ENCODE assay signal across 15 cellular contexts in the genomic region with DNA sequence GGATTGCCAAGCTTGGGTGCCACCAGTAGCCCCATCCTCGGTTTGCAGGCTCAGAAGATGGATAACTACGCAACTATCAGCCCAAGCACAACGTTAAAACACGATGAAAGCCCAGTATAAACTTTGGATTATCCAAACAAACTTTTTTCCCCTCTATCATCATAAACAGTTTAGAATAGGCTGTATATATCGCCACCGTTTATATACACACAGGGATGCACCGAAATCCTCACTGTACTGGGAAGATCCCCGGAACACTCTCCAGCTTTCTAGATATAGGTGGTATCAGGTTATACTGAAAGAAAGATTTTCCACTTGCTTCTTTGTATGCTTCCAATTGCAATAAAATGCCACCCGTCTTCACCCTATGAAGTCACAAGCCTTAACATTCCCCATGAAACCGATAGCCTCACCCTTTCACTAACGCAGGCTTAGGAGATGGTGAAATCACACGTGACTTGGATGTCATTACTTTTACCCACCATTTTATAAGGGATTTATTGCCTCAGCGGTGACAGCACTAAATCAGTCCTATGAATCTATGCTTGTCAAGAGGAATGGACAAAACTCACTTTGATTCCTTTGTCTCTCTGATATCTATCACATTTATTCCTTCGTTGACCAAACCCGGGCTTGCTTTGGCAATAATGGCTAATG.
A peak's percentile ranks its signal among the peaks of the same experiment; 100 is the strongest.
DNase-seq lines count a peak whose midpoint lies in the region; ATAC-seq, FAIRE-seq and TF ChIP-seq lines count a peak whose summit lies in the region.
"Had no signal": no experiment of that assay in that cellular context is flagged by ENCODE, and none has a peak within 500 bp of the region (broad histone marks: within the 10 kb centered on the region; RNA-seq: fewer than 3 reads in every experiment).

No MANE protein-coding gene starts in this region.

- TF ChIP-seq CTCF in dorsolateral prefrontal cortex (IDR thresholded peaks at IDR 0.05 in 54 of 56, conservative IDR thresholded peaks at IDR 0.05 in 2 of 56; ENCODE audit: low read depth in 1 of 56, partially characterized antibody in 56 of 56), result peak in 21 of 56 donors; percentile 7 to 55 (median 22)
- no peak for TF ChIP-seq CTCF in D721Med (IDR thresholded peaks at IDR 0.05; ENCODE audit: insufficient read depth, missing control alignments)
- TF ChIP-seq CTCF in osteocyte (IDR thresholded peaks at IDR 0.05), result no peak

- FAIRE-seq in D721Med (lab: Jason Lieb, UNC), result no peak
- FAIRE-seq: kidney had no signal

- intact Hi-C loops in dorsolateral prefrontal cortex (cut with DNase I), result loop anchor here (5.0 to 10.0 kb wide), 4 partner anchors 70 to 590 kb away; no protein-coding TSS in a partner anchor

- H3K9me3 Mint-ChIP-seq in activated naive CD8-positive, alpha-beta T cell (ENCODE audit: low read depth), result peaks cover 12% of the 10 kb centered on the region
- peaks cover 15% of the 10 kb centered on the region for H3K9me3 Mint-ChIP-seq in activated naive CD8-positive, alpha-beta T cell treated with anti-CD3 and anti-CD28 coated beads, Interleukin-2, amount 50 U/mL, for 24 hours
- H3K9me3 Mint-ChIP-seq in natural killer cell treated with Interleukin-12 subunit alpha and Interleukin-12 subunit beta and Interleukin-15 and Interleukin-18, amount 100 ng/mL, for 72 hours, result peaks cover 4% of the 10 kb centered on the region
- no peaks in the 10 kb centered on the region for H3K9me3 Mint-ChIP-seq in osteocyte (ENCODE audit: unreplicated experiment)
- H3K9me3 Mint-ChIP-seq: activated T-helper 17 cell treated with anti-CD3 and anti-CD28 coated beads, Interleukin-2, amount 50 U/mL, for 72 hours; WTC11 had no signal

- no peaks in the 10 kb centered on the region for H3K27me3 ChIP-seq in dorsolateral prefrontal cortex

- H3K27ac Mint-ChIP-seq in activated naive CD8-positive, alpha-beta T cell, result peak overlapping the region; percentile 83
- no peak overlapping the region for H3K27ac Mint-ChIP-seq in activated naive CD8-positive, alpha-beta T cell treated with anti-CD3 and anti-CD28 coated beads, Interleukin-2, amount 50 U/mL, for 24 hours
- H3K27ac Mint-ChIP-seq in natural killer cell treated with Interleukin-12 subunit alpha and Interleukin-12 subunit beta and Interleukin-15 and Interleukin-18, amount 100 ng/mL, for 72 hours, result peak overlapping the region; percentile 95 to 98
- no peak overlapping the region for H3K27ac Mint-ChIP-seq in osteocyte (ENCODE audit: unreplicated experiment)
- H3K27ac Mint-ChIP-seq: activated T-helper 17 cell treated with anti-CD3 and anti-CD28 coated beads, Interleukin-2, amount 50 U/mL, for 72 hours; memory B cell; WTC11 had no signal

- DNase-seq in activated naive CD8-positive, alpha-beta T cell treated with anti-CD3 and anti-CD28 coated beads, Interleukin-2, amount 50 U/mL, for 24 hours, result no peak
- DNase-seq in dorsolateral prefrontal cortex, result no peak
- no peak for DNase-seq in natural killer cell treated with Interleukin-12 subunit alpha and Interleukin-12 subunit beta and Interleukin-15 and Interleukin-18, amount 100 ng/mL, for 72 hours (ENCODE audit: low spot score)
- DNase-seq in anterior cingulate cortex (lab: John Stamatoyannopoulos, UW), result no peak
- no peak for DNase-seq in D721Med (ENCODE audit: insufficient read length, low spot score)
- DNase-seq in osteocyte (ENCODE audit: extremely low spot score, unreplicated experiment), result no peak
- DNase-seq: DMS53; PC-9; stimulated activated CD4-positive, alpha-beta T cell treated with anti-CD3 and anti-CD28 coated beads, Interleukin-12 subunit alpha, Interleukin-12 subunit beta, amount 100 ng/mL, for 4 hours had no signal

- H3K4me1 Mint-ChIP-seq in activated naive CD8-positive, alpha-beta T cell (ENCODE audit: low read depth), result peaks cover 68% of the 10 kb centered on the region
- H3K4me1 Mint-ChIP-seq in activated naive CD8-positive, alpha-beta T cell treated with anti-CD3 and anti-CD28 coated beads, Interleukin-2, amount 50 U/mL, for 24 hours, result peaks cover 89% of the 10 kb centered on the region
- peaks cover 72 to 77% of the 10 kb centered on the region in 2 donors for H3K4me1 Mint-ChIP-seq in natural killer cell treated with Interleukin-12 subunit alpha and Interleukin-12 subunit beta and Interleukin-15 and Interleukin-18, amount 100 ng/mL, for 72 hours (ENCODE audit: low read depth in 2 of 2)
- H3K4me1 Mint-ChIP-seq in osteocyte (ENCODE audit: unreplicated experiment), result peaks cover 13% of the 10 kb centered on the region

- no peak overlapping the region for H3K4me3 Mint-ChIP-seq in activated naive CD8-positive, alpha-beta T cell
- no peak overlapping the region for H3K4me3 Mint-ChIP-seq in activated naive CD8-positive, alpha-beta T cell treated with anti-CD3 and anti-CD28 coated beads, Interleukin-2, amount 50 U/mL, for 24 hours
- peak overlapping the region; percentile 2 for H3K4me3 Mint-ChIP-seq in natural killer cell treated with Interleukin-12 subunit alpha and Interleukin-12 subunit beta and Interleukin-15 and Interleukin-18, amount 100 ng/mL, for 72 hours
- H3K4me3 Mint-ChIP-seq in osteocyte (ENCODE audit: unreplicated experiment), result no peak overlapping the region
- H3K4me3 Mint-ChIP-seq: activated T-helper 17 cell treated with anti-CD3 and anti-CD28 coated beads, Interleukin-2, amount 50 U/mL, for 72 hours; memory B cell; WTC11 had no signal

- no peak for ATAC-seq in activated naive CD8-positive, alpha-beta T cell treated with anti-CD3 and anti-CD28 coated beads, Interleukin-2, amount 50 U/mL, for 24 hours
- no peak for ATAC-seq in natural killer cell treated with Interleukin-12 subunit alpha and Interleukin-12 subunit beta and Interleukin-15 and Interleukin-18, amount 100 ng/mL, for 72 hours
- ATAC-seq: activated T-helper 17 cell treated with anti-CD3 and anti-CD28 coated beads, Interleukin-2, amount 50 U/mL, for 72 hours had no signal

- peak overlapping the region in 8 of 59 donors; percentile 2 to 41 (median 28) for H3K27ac ChIP-seq in dorsolateral prefrontal cortex
- H3K27ac ChIP-seq: KMS-11, PC-9 had no signal

- peaks cover 5% of the 10 kb centered on the region for H3K36me3 Mint-ChIP-seq in activated naive CD8-positive, alpha-beta T cell
- H3K36me3 Mint-ChIP-seq in activated naive CD8-positive, alpha-beta T cell treated with anti-CD3 and anti-CD28 coated beads, Interleukin-2, amount 50 U/mL, for 24 hours (ENCODE audit: low read depth), result peaks cover 21% of the 10 kb centered on the region
- peaks cover 14% of the 10 kb centered on the region for H3K36me3 Mint-ChIP-seq in natural killer cell treated with Interleukin-12 subunit alpha and Interleukin-12 subunit beta and Interleukin-15 and Interleukin-18, amount 100 ng/mL, for 72 hours
- H3K36me3 Mint-ChIP-seq in osteocyte (ENCODE audit: unreplicated experiment), result no peaks in the 10 kb centered on the region
- H3K36me3 Mint-ChIP-seq: memory B cell, WTC11 had no signal

- H3K27me3 Mint-ChIP-seq in activated naive CD8-positive, alpha-beta T cell, result no peaks in the 10 kb centered on the region
- H3K27me3 Mint-ChIP-seq in activated naive CD8-positive, alpha-beta T cell treated with anti-CD3 and anti-CD28 coated beads, Interleukin-2, amount 50 U/mL, for 24 hours, result no peaks in the 10 kb centered on the region
- H3K27me3 Mint-ChIP-seq in natural killer cell treated with Interleukin-12 subunit alpha and Interleukin-12 subunit beta and Interleukin-15 and Interleukin-18, amount 100 ng/mL, for 72 hours, result no peaks in the 10 kb centered on the region
- no peaks in the 10 kb centered on the region for H3K27me3 Mint-ChIP-seq in osteocyte (ENCODE audit: unreplicated experiment)
- H3K27me3 Mint-ChIP-seq: activated T-helper 17 cell treated with anti-CD3 and anti-CD28 coated beads, Interleukin-2, amount 50 U/mL, for 72 hours; memory B cell had no signal

- H3K4me3 ChIP-seq in dorsolateral prefrontal cortex, result peak overlapping the region in 34 of 59 donors; percentile 0 to 58 (median 38)
- H3K4me3 ChIP-seq: PC-9 had no signal

Comparison
In these comparisons a context has a peak if more than half of its experiments do, and no peak if none do; other contexts are left out.
1. H3K27ac Mint-ChIP-seq: peak in activated naive CD8-positive, alpha-beta T cell (single experiment) and natural killer cell treated with Interleukin-12 subunit alpha and Interleukin-12 subunit beta and Interleukin-15 and Interleukin-18, amount 100 ng/mL, for 72 hours (2 of 2); none in activated naive CD8-positive, alpha-beta T cell treated with anti-CD3 and anti-CD28 coated beads, Interleukin-2, amount 50 U/mL, for 24 hours (single experiment) and osteocyte (single experiment).